In genomic region chr2:24365051-24365450, GRCh38 we compare ENCODE assay signal across 9 cellular contexts. TPM values are rescaled to one million over a fixed set of nuclear protein-coding genes. Genes with fewer than 3 reads are reported as not detected.
DNase-seq lines count a peak whose midpoint lies in the region; ATAC-seq and TF ChIP-seq lines count a peak whose summit lies in the region.
"Had no signal": no experiment of that assay in that cellular context is flagged by ENCODE, and none has a peak within 500 bp of the region (broad histone marks: within the 10 kb centered on the region; RNA-seq: fewer than 3 reads in every experiment).

No MANE protein-coding gene starts in this region.

- H3K9me3 ChIP-seq in skeletal muscle satellite cell (replicated peaks; ENCODE audit: low read length): no peaks in the 10 kb centered on the region

- H3K4me3 ChIP-seq in skeletal muscle satellite cell (ENCODE audit: low read length): no peak overlapping the region
- H3K4me3 ChIP-seq: SK-N-MC had no signal

- H3K4me1 ChIP-seq in skeletal muscle satellite cell (ENCODE audit: control insufficient read depth, insufficient read depth, low read length): peaks cover 11% of the 10 kb centered on the region

- DNase-seq in GM20000 (ENCODE audit: low spot score) (peak; percentile 40), OCI-M1 (lab: John Stamatoyannopoulos, UW) (peak; percentile 74), Right ventricle myocardium inferior (ENCODE audit: missing footprints) (peak; percentile 86), T-helper 2 cell (no peak), AG08395 (ENCODE audit: low spot score) (no peak)
- DNase-seq in activated effector memory CD4-positive, alpha-beta T cell treated with anti-CD3 and anti-CD28 coated beads, Interleukin-2, amount 50 U/mL, for 16 hours: no peak

- ATAC-seq in Right ventricle myocardium inferior (peak; percentile 67), HG03354 (IDR thresholded peaks at IDR 0.05; ENCODE audit: poor library complexity, severe bottlenecking, unreplicated experiment) (no peak)

- H3K27me3 ChIP-seq in skeletal muscle satellite cell (ENCODE audit: control insufficient read depth, insufficient read depth, low read length): no peaks in the 10 kb centered on the region

- no peaks in the 10 kb centered on the region for H3K36me3 ChIP-seq in skeletal muscle satellite cell (ENCODE audit: insufficient read depth, low read length)

- peak overlapping the region; percentile 15 for H3K4me2 ChIP-seq in skeletal muscle satellite cell (ENCODE audit: low read length)

- intact Hi-C loops in Right ventricle myocardium inferior (cut with DNase I): no loop called here

- H3K9ac ChIP-seq in skeletal muscle satellite cell (ENCODE audit: low read depth, low read length): no peak overlapping the region

- no peak for TF ChIP-seq CTCF in GM20000 (IDR thresholded peaks at IDR 0.05; ENCODE audit: extremely low read depth, missing control alignments)

RNA-seq across cellular contexts. Expression of gene ITSN2, which starts 4.7 kb away (rescaled TPM):
- total RNA-seq in Right ventricle myocardium inferior: 41.3 TPM
- total RNA-seq in skeletal muscle satellite cell (2012; rRNA removed): 17.7 and 23.6 TPM in 2 replicates

Comparison
In these comparisons a context has a peak if more than half of its experiments do, and no peak if none do; other contexts are left out.
1. DNase-seq: peak in GM20000 (single experiment), OCI-M1 (single experiment) and Right ventricle myocardium inferior (single experiment); none in activated effector memory CD4-positive, alpha-beta T cell treated with anti-CD3 and anti-CD28 coated beads, Interleukin-2, amount 50 U/mL, for 16 hours (single experiment), T-helper 2 cell (0 of 5) and AG08395 (single experiment).